In the genomic region with DNA sequence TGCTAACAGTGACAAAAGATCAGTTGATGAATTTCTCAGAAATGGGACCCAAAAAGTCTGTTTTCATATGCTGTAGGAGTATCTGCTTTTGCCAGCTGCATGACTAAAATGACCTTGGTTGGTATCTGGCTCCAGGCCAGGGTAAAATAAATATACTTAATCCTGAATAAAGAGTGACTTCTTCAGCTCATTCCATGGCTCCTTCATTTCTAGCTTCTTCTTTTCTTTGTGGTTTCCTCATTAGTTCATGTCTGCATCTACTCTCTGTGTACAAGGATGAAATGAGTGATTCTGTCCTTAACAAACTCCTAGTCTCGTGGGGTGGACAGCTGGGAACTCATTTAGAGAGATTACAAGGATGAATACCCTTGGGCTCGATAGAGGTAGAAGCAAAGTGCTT, we compare ENCODE assay signal across 11 cellular contexts. TPM values are rescaled to one million over a fixed set of nuclear protein-coding genes. Genes with fewer than 3 reads are reported as not detected.
A peak's percentile ranks its signal among the peaks of the same experiment; 100 is the strongest.
DNase-seq lines count a peak whose midpoint lies in the region; ATAC-seq and TF ChIP-seq lines count a peak whose summit lies in the region.
"Had no signal": no experiment of that assay in that cellular context is flagged by ENCODE, and none has a peak within 500 bp of the region (broad histone marks: within the 10 kb centered on the region; RNA-seq: fewer than 3 reads in every experiment).

No MANE protein-coding gene starts in this region.

- H3K27ac ChIP-seq in SJCRH30 (peak overlapping the region; percentile 23; the same call in 1 of the 2 replicates), esophagus squamous epithelium (no peak overlapping the region)
- H3K27ac ChIP-seq: RWPE1 had no signal

- no peaks in the 10 kb centered on the region for H3K27me3 ChIP-seq in SJCRH30
- H3K27me3 ChIP-seq in esophagus squamous epithelium: no peaks in the 10 kb centered on the region

- no peak for ATAC-seq in HG03457 (IDR thresholded peaks at IDR 0.05; ENCODE audit: unreplicated experiment)
- ATAC-seq in HG03280 (IDR thresholded peaks at IDR 0.05; ENCODE audit: unreplicated experiment): no peak

- TF ChIP-seq POLR2A in esophagus squamous epithelium (IDR thresholded peaks at IDR 0.05): no peak

- no peak overlapping the region for H3K4me3 ChIP-seq in SJCRH30
- no peak overlapping the region for H3K4me3 ChIP-seq in epithelial cell of esophagus (ENCODE audit: low read length)
- H3K4me3 ChIP-seq in esophagus squamous epithelium: no peak overlapping the region

- 63 to 65% methylated on average over 2 of the region's 2 CpGs for WGBS in esophagus squamous epithelium, 2 donors

- intact Hi-C loops in esophagus squamous epithelium (cut with DNase I): no loop called here

- H3K9me3 ChIP-seq in SJCRH30 (replicated peaks): no peaks in the 10 kb centered on the region
- no peaks in the 10 kb centered on the region for H3K9me3 ChIP-seq in esophagus squamous epithelium
- H3K9me3 ChIP-seq: Caco-2 had no signal

- 0 out of 2 replicates have a peak, but pooled peaks cover 6% of the 10 kb centered on the region for H3K36me3 ChIP-seq in SJCRH30
- H3K36me3 ChIP-seq in esophagus squamous epithelium: peaks cover 0 to 21% (median 0%) of the 10 kb centered on the region in 3 donors

- DNase-seq in DMS79 treated with DMSO at 0.1 percent for 48 hours (lab: John Stamatoyannopoulos, UW) (peak; percentile 9), DMS79 (lab: John Stamatoyannopoulos, UW) (no peak), SJCRH30 (peak; percentile 25 to 69), epithelial cell of esophagus (ENCODE audit: low read depth) (peak; percentile 22), renal cortical epithelial cell (ENCODE audit: low read depth) (peak; percentile 39), esophagus squamous epithelium (lab: John Stamatoyannopoulos, UW) (no peak)
- DNase-seq: activated naive CD4-positive, alpha-beta T cell treated with anti-CD3 and anti-CD28 coated beads, Interleukin-2, amount 10 ng/mL, durations not matched to agents 7 days and 5 days; Caco-2 had no signal

- peaks cover 7% of the 10 kb centered on the region for H3K4me1 ChIP-seq in SJCRH30
- H3K4me1 ChIP-seq in esophagus squamous epithelium: peaks cover 0 to 11% (median 0%) of the 10 kb centered on the region in 3 donors

- TF ChIP-seq CTCF in epithelial cell of esophagus (IDR thresholded peaks at IDR 0.05; ENCODE audit: insufficient read depth, low read depth, low read length, missing control alignments) (no peak), esophagus squamous epithelium (IDR thresholded peaks at IDR 0.05) (no peak)

RNA-seq across cellular contexts. Expression of a gene that starts 36.0 kb away (rescaled TPM):
- 23.9 and 27.0 TPM in 2 replicates for total RNA-seq in SJCRH30 (2014; rRNA removed; shearing (Covaris generic))
- total RNA-seq in renal cortical epithelial cell: 12.9 and 18.5 TPM in 2 replicates
- total RNA-seq in esophagus squamous epithelium: 10 to 100 TPM; 13.8 to 28.0 (median 16.5) TPM

Comparison
In these comparisons a context has a peak if more than half of its experiments do, and no peak if none do; other contexts are left out.
1. DNase-seq: peak in DMS79 treated with DMSO at 0.1 percent for 48 hours (single experiment), SJCRH30 (2 of 2), epithelial cell of esophagus (single experiment) and renal cortical epithelial cell (single experiment); none in DMS79 (single experiment) and esophagus squamous epithelium (single experiment).